8 cellular contexts compared by ENCODE assay signal in genomic region chr20:9617062-9617461, GRCh38.
DNase-seq lines count a peak whose midpoint lies in the region; ATAC-seq and TF ChIP-seq lines count a peak whose summit lies in the region.

No MANE protein-coding gene starts in this region.

- H3K4me3 Mint-ChIP-seq in osteocyte (ENCODE audit: unreplicated experiment) = no peak overlapping the region

- DNase-seq in AG20443 (ENCODE audit: low spot score) (peak; percentile 59), LNCaP clone FGC (ENCODE audit: low read depth) (peak; percentile 34), Panc1 (ENCODE audit: low read depth, low spot score) (peak; percentile 55), activated T-helper 1 cell treated with Interleukin-2 at 50 U/mL for 16 hours (ENCODE audit: low read depth) (peak; percentile 9), foreskin fibroblast (peak; percentile 44 to 83), osteocyte (ENCODE audit: extremely low spot score, unreplicated experiment) (no peak), uterus (peak; percentile 29 to 35)

- H3K4me1 ChIP-seq in Panc1 (ENCODE audit: control insufficient read depth, insufficient read depth, low read length) (0 out of 2 replicates have a peak, but pooled peaks cover 2% of the 10 kb centered on the region), uterus (no peaks in the 10 kb centered on the region)

- intact Hi-C loops in Panc1 (cut with micrococcal nuclease; ENCODE audit: unreplicated experiment) (loop anchor here (1.0 to 10.0 kb wide), 5 partner anchors 296 to 1925 kb away; no protein-coding TSS in a partner anchor), uterus (cut with DNase I; ENCODE audit: low total_unique reads) (no loop called here)

- POLR2A ChIA-PET in Panc1 (lab: Charles Lee) = no interaction called here

- BruUV-seq in Panc1 (replicated peaks; lab: Mats Ljungman, UMichigan) = no TSS peak

- no peaks in the 10 kb centered on the region for H3K36me3 ChIP-seq in Panc1 (ENCODE audit: control insufficient read depth, insufficient read depth, low read length)
- H3K36me3 ChIP-seq in uterus = no peaks in the 10 kb centered on the region

- in situ Hi-C loops in Panc1 (cut with HindIII; ENCODE audit: low pct_unique_long_range_greater_than_20kb, low sequenced_read_pairs) = no loop called here

- H3K27ac ChIP-seq in Panc1 (ENCODE audit: low read length) (no peak overlapping the region), uterus (no peak overlapping the region)

- H3K4me1 Mint-ChIP-seq in osteocyte (ENCODE audit: unreplicated experiment) = peaks cover 4% of the 10 kb centered on the region

- H3K9me3 ChIP-seq in Panc1 (ENCODE audit: control insufficient read depth, insufficient read depth, low read depth, low read length) (no peaks in the 10 kb centered on the region), uterus (no peaks in the 10 kb centered on the region)

- H3K27me3 ChIP-seq in Panc1 (ENCODE audit: control insufficient read depth, insufficient read depth, low read length) = no peaks in the 10 kb centered on the region
- no peaks in the 10 kb centered on the region for H3K27me3 ChIP-seq in uterus

- no peaks in the 10 kb centered on the region for H3K9me3 Mint-ChIP-seq in osteocyte (ENCODE audit: unreplicated experiment)

- ATAC-seq in GM19035 (IDR thresholded peaks at IDR 0.05; ENCODE audit: unreplicated experiment) (peak; percentile 40), Panc1 (peak; percentile 83)

- H3K36me3 Mint-ChIP-seq in osteocyte (ENCODE audit: unreplicated experiment) = no peaks in the 10 kb centered on the region

- H3K27me3 Mint-ChIP-seq in osteocyte (ENCODE audit: unreplicated experiment) = peaks cover 27% of the 10 kb centered on the region

- H3K4me3 ChIP-seq in LNCaP clone FGC (ENCODE audit: low read depth, low read length) (no peak overlapping the region), Panc1 (ENCODE audit: low read depth in 2 of 2, low read length in 2 of 2) (peak overlapping the region; percentile 17 to 45), foreskin fibroblast (ENCODE audit: low read depth in 1 of 2, low read length in 2 of 2) (no peak overlapping the region), uterus (no peak overlapping the region)

- CTCF ChIA-PET in Panc1 (lab: Charles Lee) = interaction anchor here (0.6 to 2.0 kb wide), 12 partner anchors 92 to 1058 kb away, joined by 3 to 11 read pairs (median 6); no protein-coding TSS in a partner anchor

- no peak overlapping the region for H3K27ac Mint-ChIP-seq in osteocyte (ENCODE audit: unreplicated experiment)

- no peak for TF ChIP-seq POLR2A in uterus (IDR thresholded peaks at IDR 0.05)

- TF ChIP-seq CTCF in LNCaP clone FGC (IDR thresholded peaks at IDR 0.05; ENCODE audit: control insufficient read depth, extremely low read depth, insufficient read depth) (peak; percentile 83), Panc1 (IDR thresholded peaks at IDR 0.05) (peak; percentile 82), foreskin fibroblast (IDR thresholded peaks at IDR 0.05; ENCODE audit: low read depth, low read length) (peak; percentile 51), osteocyte (IDR thresholded peaks at IDR 0.05) (peak; percentile 91), uterus (IDR thresholded peaks at IDR 0.05) (peak; percentile 59 to 82 (median 68))

Comparison
In these comparisons a context has a peak if more than half of its experiments do, and no peak if none do; other contexts are left out.
1. H3K4me3 ChIP-seq: peak in Panc1 (2 of 2); none in LNCaP clone FGC (single experiment), foreskin fibroblast (0 of 2) and uterus (0 of 2).
2. Peak in every context shown above with its lines, with median percentiles within 50 percentile points of each other: CTCF ChIP-seq.